In the genomic region with DNA sequence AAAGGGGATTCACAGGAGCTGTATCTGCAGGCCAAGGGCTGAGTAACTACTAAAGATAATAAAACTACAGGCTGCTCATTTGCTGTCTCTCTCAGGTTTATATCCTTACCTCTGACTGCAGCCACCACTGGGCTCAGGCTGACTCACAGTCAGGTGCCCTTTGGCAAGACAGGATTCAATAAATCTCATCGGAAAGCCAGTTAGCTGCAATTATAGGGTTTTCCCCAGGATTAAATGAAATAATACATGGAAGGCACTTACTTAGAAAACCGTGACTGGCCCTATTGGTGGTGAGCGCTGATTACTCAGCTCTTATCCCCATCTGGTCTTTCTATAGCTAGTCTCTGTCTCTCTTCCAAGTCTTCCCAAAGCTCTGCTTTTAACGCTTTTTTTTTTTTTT, we compare ENCODE assay signal across 21 cellular contexts. TPM values are rescaled to one million over a fixed set of nuclear protein-coding genes. Genes with fewer than 3 reads are reported as not detected.
DNase-seq lines count a peak whose midpoint lies in the region; ATAC-seq and TF ChIP-seq lines count a peak whose summit lies in the region.
"Had no signal": no experiment of that assay in that cellular context is flagged by ENCODE, and none has a peak within 500 bp of the region (broad histone marks: within the 10 kb centered on the region; RNA-seq: fewer than 3 reads in every experiment).

No MANE protein-coding gene starts in this region.

- H3K9me3 Mint-ChIP-seq in activated CD8-positive, alpha-beta memory T cell treated with anti-CD3 and anti-CD28 coated beads, Interleukin-2, amount 10 ng/mL, durations not matched to agents 7 days and 5 days (ENCODE audit: low read depth): no peaks in the 10 kb centered on the region
- no peaks in the 10 kb centered on the region for H3K9me3 Mint-ChIP-seq in glutamatergic neuron (ENCODE audit: unreplicated experiment)
- no peaks in the 10 kb centered on the region for H3K9me3 Mint-ChIP-seq in effector memory CD8-positive, alpha-beta T cell
- H3K9me3 Mint-ChIP-seq: central memory CD8-positive, alpha-beta T cell; IgD-negative memory B cell; T-helper 1 cell treated with Interleukin-12 subunit alpha and Interleukin-12 subunit beta and Interleukin-4 antibody, amounts not matched to agents 30 μg/mL and 1 μg/mL, for 36 hours had no signal

- no peak for TF ChIP-seq CTCF in WERI-Rb-1 (IDR thresholded peaks at IDR 0.05; ENCODE audit: low read depth, low read length)
- TF ChIP-seq CTCF in glutamatergic neuron (IDR thresholded peaks at IDR 0.05; ENCODE audit: partially characterized antibody, unreplicated experiment): no peak
- no peak for TF ChIP-seq CTCF in transverse colon (IDR thresholded peaks at IDR 0.05)

- TF ChIP-seq EP300 in transverse colon (IDR thresholded peaks at IDR 0.05; ENCODE audit: low read depth): no peak

- H3K27ac ChIP-seq in WERI-Rb-1: peak overlapping the region; percentile 55
- no peak overlapping the region for H3K27ac ChIP-seq in transverse colon
- H3K27ac ChIP-seq: VCaP had no signal

- H3K27ac Mint-ChIP-seq in activated CD8-positive, alpha-beta memory T cell treated with anti-CD3 and anti-CD28 coated beads, Interleukin-2, amount 10 ng/mL, durations not matched to agents 7 days and 5 days: peak overlapping the region; percentile 57
- peak overlapping the region; percentile 28 for H3K27ac Mint-ChIP-seq in glutamatergic neuron (ENCODE audit: unreplicated experiment)
- H3K27ac Mint-ChIP-seq in effector memory CD8-positive, alpha-beta T cell: peak overlapping the region in 1 of 2 donors; percentile 23

- H3K36me3 ChIP-seq in WERI-Rb-1 (peaks cover 81% of the 10 kb centered on the region), transverse colon (peaks cover 0 to 39% (median 13%) of the 10 kb centered on the region in 4 donors)

- no peaks in the 10 kb centered on the region for H3K27me3 Mint-ChIP-seq in activated CD8-positive, alpha-beta memory T cell treated with anti-CD3 and anti-CD28 coated beads, Interleukin-2, amount 10 ng/mL, durations not matched to agents 7 days and 5 days
- peaks cover 3% of the 10 kb centered on the region for H3K27me3 Mint-ChIP-seq in glutamatergic neuron (ENCODE audit: unreplicated experiment)
- no peaks in the 10 kb centered on the region for H3K27me3 Mint-ChIP-seq in effector memory CD8-positive, alpha-beta T cell
- H3K27me3 Mint-ChIP-seq: central memory CD8-positive, alpha-beta T cell; IgD-negative memory B cell had no signal

- CTCF ChIA-PET in activated CD8-positive, alpha-beta memory T cell treated with anti-CD3 and anti-CD28 coated beads, Interleukin-2, amount 10 ng/mL, durations not matched to agents 7 days and 5 days (lab: Charles Lee): interaction anchor here (1.0 to 1.8 kb wide), 3 partner anchors 9 to 166 kb away, joined by 3 to 4 read pairs (median 3); no protein-coding TSS in a partner anchor

- no peak for DNase-seq in activated CD8-positive, alpha-beta memory T cell treated with anti-CD3 and anti-CD28 coated beads, Interleukin-2, amount 10 ng/mL, durations not matched to agents 7 days and 5 days
- no peak for DNase-seq in activated CD8-positive, alpha-beta memory T cell treated with anti-CD3 and anti-CD28 coated beads, Interleukin-2, amount 50 U/mL, for 4 hours
- DNase-seq in WERI-Rb-1: peak; percentile 61
- no peak for DNase-seq in glutamatergic neuron
- peak; percentile 15 for DNase-seq in transverse colon
- no peak for DNase-seq in effector memory CD8-positive, alpha-beta T cell
- no peak for DNase-seq in activated gamma-delta T cell (lab: John Stamatoyannopoulos, UW)
- DNase-seq: 8988T; activated CD4-positive, alpha-beta T cell treated with anti-CD3 and anti-CD28 coated beads, Interleukin-2, amount 50 U/mL, for 4 hours; BE2C; Calu3; NCI-H146; NCI-H526 treated with DMSO at 0.1 percent for 48 hours; right cardiac atrium; SIG-M5; stimulated activated CD8-positive, alpha-beta memory T cell treated with anti-CD3 and anti-CD28 coated beads, Interleukin-4, amount 100 ng/mL, for 48 hours had no signal

- no peak overlapping the region for H3K4me3 Mint-ChIP-seq in activated CD8-positive, alpha-beta memory T cell treated with anti-CD3 and anti-CD28 coated beads, Interleukin-2, amount 10 ng/mL, durations not matched to agents 7 days and 5 days
- no peak overlapping the region for H3K4me3 Mint-ChIP-seq in glutamatergic neuron (ENCODE audit: unreplicated experiment)
- no peak overlapping the region for H3K4me3 Mint-ChIP-seq in effector memory CD8-positive, alpha-beta T cell
- H3K4me3 Mint-ChIP-seq: central memory CD8-positive, alpha-beta T cell; IgD-negative memory B cell; T-helper 1 cell treated with Interleukin-12 subunit alpha and Interleukin-12 subunit beta and Interleukin-4 antibody, amounts not matched to agents 30 μg/mL and 1 μg/mL, for 36 hours had no signal

- WGBS in transverse colon (ENCODE audit: low coverage in 1 of 2), 2 donors: 80 to 90% methylated on average over 4 of the region's 4 CpGs

- H3K4me3 ChIP-seq in WERI-Rb-1 (ENCODE audit: low read depth, low read length) (no peak overlapping the region), transverse colon (no peak overlapping the region)

- no peak for TF ChIP-seq POLR2A in transverse colon (IDR thresholded peaks at IDR 0.05)

- H3K27me3 ChIP-seq in WERI-Rb-1 (ENCODE audit: insufficient read depth, low read depth, severe bottlenecking) (no peaks in the 10 kb centered on the region), transverse colon (no peaks in the 10 kb centered on the region)
- H3K27me3 ChIP-seq: BE2C had no signal

- no peaks in the 10 kb centered on the region for H3K4me1 ChIP-seq in transverse colon
- H3K4me1 ChIP-seq: BE2C had no signal

- no peak for ATAC-seq in activated CD8-positive, alpha-beta memory T cell treated with anti-CD3 and anti-CD28 coated beads, Interleukin-2, amount 10 ng/mL, durations not matched to agents 7 days and 5 days
- no peak for ATAC-seq in HG03439 (IDR thresholded peaks at IDR 0.05; ENCODE audit: unreplicated experiment)
- no peak for ATAC-seq in effector memory CD8-positive, alpha-beta T cell (replicated peaks)
- ATAC-seq: right cardiac atrium had no signal

- in situ Hi-C loops in transverse colon (cut with MboI; ENCODE audit: low pct_ligation_motif_present in 1 of 4, low pct_unique_long_range_greater_than_20kb in 1 of 4, low sequenced_read_pairs in 3 of 4): no loop called here

- peaks cover 29% of the 10 kb centered on the region for H3K36me3 Mint-ChIP-seq in activated CD8-positive, alpha-beta memory T cell treated with anti-CD3 and anti-CD28 coated beads, Interleukin-2, amount 10 ng/mL, durations not matched to agents 7 days and 5 days
- peaks cover 5% of the 10 kb centered on the region for H3K36me3 Mint-ChIP-seq in glutamatergic neuron (ENCODE audit: unreplicated experiment)
- H3K36me3 Mint-ChIP-seq in effector memory CD8-positive, alpha-beta T cell (ENCODE audit: insufficient read depth): peaks cover 48% of the 10 kb centered on the region

- intact Hi-C loops in transverse colon (cut with DNase I; ENCODE audit: low total_unique reads): no loop called here

- H3K9me3 ChIP-seq in WERI-Rb-1 (ENCODE audit: severe bottlenecking) (no peaks in the 10 kb centered on the region), transverse colon (no peaks in the 10 kb centered on the region)
- H3K9me3 ChIP-seq: BE2C had no signal

- H3K4me1 Mint-ChIP-seq in activated CD8-positive, alpha-beta memory T cell treated with anti-CD3 and anti-CD28 coated beads, Interleukin-2, amount 10 ng/mL, durations not matched to agents 7 days and 5 days: no peaks in the 10 kb centered on the region
- no peaks in the 10 kb centered on the region for H3K4me1 Mint-ChIP-seq in glutamatergic neuron (ENCODE audit: low read depth, unreplicated experiment)
- H3K4me1 Mint-ChIP-seq in effector memory CD8-positive, alpha-beta T cell (ENCODE audit: low read depth in 2 of 2): no peaks in the 10 kb centered on the region
- H3K4me1 Mint-ChIP-seq: central memory CD8-positive, alpha-beta T cell; IgD-negative memory B cell had no signal

RNA-seq across cellular contexts. Expression of a gene that starts 26.4 kb away (rescaled TPM):
- total RNA-seq in activated CD8-positive, alpha-beta memory T cell treated with anti-CD3 and anti-CD28 coated beads, Interleukin-2, amount 10 ng/mL, durations not matched to agents 7 days and 5 days: 10 to 100 TPM; 19.9 to 21.8 TPM
- total RNA-seq in glutamatergic neuron (ENCODE audit: unreplicated experiment) (67.0 TPM), transverse colon (10 to 100 TPM in 2 of 4 donors, 1 to 10 TPM in 2; 5.6 to 29.2 (median 17.5) TPM)

RNA-seq across cellular contexts. Expression of a gene that starts 34.2 kb away (rescaled TPM):
- 10 to 100 TPM; 25.9 to 33.1 TPM for total RNA-seq in activated CD8-positive, alpha-beta memory T cell treated with anti-CD3 and anti-CD28 coated beads, Interleukin-2, amount 10 ng/mL, durations not matched to agents 7 days and 5 days
- total RNA-seq in glutamatergic neuron (ENCODE audit: unreplicated experiment) (6.7 TPM), transverse colon (1 to 10 TPM; 2.4 to 9.6 (median 7.6) TPM)

Comparison
In these comparisons a context has a peak if more than half of its experiments do, and no peak if none do; other contexts are left out.
1. DNase-seq: peak in WERI-Rb-1 (single experiment) and transverse colon (single experiment); none in activated CD8-positive, alpha-beta memory T cell treated with anti-CD3 and anti-CD28 coated beads, Interleukin-2, amount 10 ng/mL, durations not matched to agents 7 days and 5 days (single experiment), activated CD8-positive, alpha-beta memory T cell treated with anti-CD3 and anti-CD28 coated beads, Interleukin-2, amount 50 U/mL, for 4 hours (single experiment), glutamatergic neuron (single experiment), effector memory CD8-positive, alpha-beta T cell (0 of 3) and activated gamma-delta T cell (single experiment).